8 cellular contexts compared by ENCODE assay signal in the genomic region with DNA sequence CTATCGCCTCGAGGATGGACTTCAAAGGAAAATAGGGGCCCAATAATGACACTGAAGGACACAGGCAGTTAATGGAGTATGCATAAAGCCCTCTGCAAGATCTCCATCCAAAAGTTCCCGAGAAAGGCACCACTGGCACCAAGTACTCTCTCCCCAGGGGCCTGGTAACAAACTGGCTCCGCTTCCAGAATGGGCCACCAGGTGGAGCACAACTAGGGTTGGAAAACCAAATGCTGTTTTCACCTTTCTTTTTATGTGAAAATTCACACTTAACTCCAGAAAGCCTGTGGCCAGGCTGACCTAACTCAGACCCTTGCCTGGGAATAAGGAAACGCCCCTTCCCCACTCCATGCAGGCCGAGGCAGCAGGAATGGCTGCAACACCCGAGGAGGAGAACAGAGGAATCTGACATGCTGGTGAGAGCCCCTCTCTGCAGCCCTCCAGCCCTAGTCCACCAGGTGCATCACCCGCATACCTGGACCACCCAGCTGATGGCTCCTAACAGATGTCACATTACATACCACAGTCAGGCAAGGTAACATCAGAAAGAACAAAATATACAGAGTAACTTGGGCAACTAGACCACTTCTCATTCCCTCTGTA. TPM values are rescaled to one million over a fixed set of nuclear protein-coding genes. Genes with fewer than 3 reads are reported as not detected.
DNase-seq lines count a peak whose midpoint lies in the region; ATAC-seq, FAIRE-seq and TF ChIP-seq lines count a peak whose summit lies in the region.

No MANE protein-coding gene starts in this region.

- H3K4me3 Mint-ChIP-seq in T-helper 2 cell treated with Interferon-gamma antibody and Interleukin-4, amounts not matched to agents 5 μg/mL and 100 μg/mL, for 36 hours: no peak overlapping the region

- no peak overlapping the region for H3K27ac Mint-ChIP-seq in T-helper 2 cell treated with Interferon-gamma antibody and Interleukin-4, amounts not matched to agents 5 μg/mL and 100 μg/mL, for 36 hours

- ATAC-seq in HG03460 (IDR thresholded peaks at IDR 0.05; ENCODE audit: unreplicated experiment) (no peak), GM21723 (IDR thresholded peaks at IDR 0.05; ENCODE audit: unreplicated experiment) (no peak)

- FAIRE-seq in D721Med (lab: Jason Lieb, UNC): no peak

- H3K4me1 Mint-ChIP-seq in T-helper 2 cell treated with Interferon-gamma antibody and Interleukin-4, amounts not matched to agents 5 μg/mL and 100 μg/mL, for 36 hours (ENCODE audit: low read depth): peaks cover 4% of the 10 kb centered on the region

- peak; percentile 72 for TF ChIP-seq CTCF in D721Med (IDR thresholded peaks at IDR 0.05; ENCODE audit: insufficient read depth, missing control alignments)

- DNase-seq in D721Med (ENCODE audit: insufficient read length, low spot score) (peak; percentile 70), astrocyte of the hippocampus (ENCODE audit: low read depth, low spot score) (peak; percentile 75), hippocampal formation (lab: John Stamatoyannopoulos, UW) (peak; percentile 11 to 49)
- peak; percentile 21 for DNase-seq in Jurkat, Clone E6-1 (ENCODE audit: low read depth, low spot score)
- DNase-seq in T-helper 2 cell treated with Interferon-gamma antibody and Interleukin-4, amounts not matched to agents 5 μg/mL and 100 μg/mL, for 36 hours (ENCODE audit: low spot score): peak; percentile 32
- peak; percentile 79 for DNase-seq in stimulated activated CD4-positive, alpha-beta T cell treated with anti-CD3 and anti-CD28 coated beads, Interleukin-12 subunit alpha, Interleukin-12 subunit beta, amount 100 ng/mL, for 4 hours

- peaks cover 6% of the 10 kb centered on the region for H3K36me3 Mint-ChIP-seq in T-helper 2 cell treated with Interferon-gamma antibody and Interleukin-4, amounts not matched to agents 5 μg/mL and 100 μg/mL, for 36 hours (ENCODE audit: low read depth)

- H3K27me3 Mint-ChIP-seq in T-helper 2 cell treated with Interferon-gamma antibody and Interleukin-4, amounts not matched to agents 5 μg/mL and 100 μg/mL, for 36 hours (ENCODE audit: low read depth): no peaks in the 10 kb centered on the region

- no peak overlapping the region for H3K4me3 ChIP-seq in Jurkat, Clone E6-1 (ENCODE audit: low read length)

- no peaks in the 10 kb centered on the region for H3K9me3 Mint-ChIP-seq in T-helper 2 cell treated with Interferon-gamma antibody and Interleukin-4, amounts not matched to agents 5 μg/mL and 100 μg/mL, for 36 hours

RNA-seq across cellular contexts. Expression of a gene that starts 42.8 kb away (rescaled TPM):
- 22.6 TPM for polyA plus RNA-seq in Jurkat, Clone E6-1 (2012; ENCODE audit: insufficient read depth, insufficient read length)

Comparison
In these comparisons a context has a peak if more than half of its experiments do, and no peak if none do; other contexts are left out.
1. DNase-seq: peak in every context shown above with its lines; median percentile 79 in stimulated activated CD4-positive, alpha-beta T cell treated with anti-CD3 and anti-CD28 coated beads, Interleukin-12 subunit alpha, Interleukin-12 subunit beta, amount 100 ng/mL, for 4 hours; 75 in astrocyte of the hippocampus; 70 in D721Med; 32 in T-helper 2 cell treated with Interferon-gamma antibody and Interleukin-4, amounts not matched to agents 5 μg/mL and 100 μg/mL, for 36 hours; 30 in hippocampal formation; 21 in Jurkat, Clone E6-1.